In genomic region chr22:32409977-32410376, GRCh38 we compare ENCODE assay signal across 10 cellular contexts. TPM values are rescaled to one million over a fixed set of nuclear protein-coding genes. Genes with fewer than 3 reads are reported as not detected.
DNase-seq lines count a peak whose midpoint lies in the region; ATAC-seq and TF ChIP-seq lines count a peak whose summit lies in the region.
"Had no signal": no experiment of that assay in that cellular context is flagged by ENCODE, and none has a peak within 500 bp of the region (broad histone marks: within the 10 kb centered on the region; RNA-seq: fewer than 3 reads in every experiment).

No MANE protein-coding gene starts in this region.

- H3K27ac ChIP-seq in duodenal mucosa (ENCODE audit: low read depth, low read length) (peak overlapping the region; percentile 24), gastroesophageal sphincter (no peak overlapping the region)

- CTCF ChIA-PET in Calu3 (lab: Charles Lee), result interaction anchor here (0.7 kb wide), 1 partner anchor 295 kb away, joined by 3 read pairs; no protein-coding TSS in a partner anchor

- TF ChIP-seq CTCF in Calu3 (IDR thresholded peaks at IDR 0.05; ENCODE audit: unreplicated experiment) (no peak), NB4 (IDR thresholded peaks at IDR 0.05; ENCODE audit: low read depth, low read length) (no peak), osteocyte (IDR thresholded peaks at IDR 0.05) (no peak), gastroesophageal sphincter (IDR thresholded peaks at IDR 0.05) (no peak)

- whole genome bisulfite sequencing in gastroesophageal sphincter (ENCODE audit: low coverage in 1 of 2), 2 donors, result 89 to 98% methylated on average over 4 to 6 of the region's 9 CpGs

- TF ChIP-seq EP300 in gastroesophageal sphincter (IDR thresholded peaks at IDR 0.05), result no peak

- peak overlapping the region; percentile 12 to 93 for H3K9ac ChIP-seq in duodenal mucosa (ENCODE audit: low read depth in 1 of 2, low read length in 2 of 2)

- H3K9me3 Mint-ChIP-seq in Calu3 (ENCODE audit: low read depth, unreplicated experiment), result no peaks in the 10 kb centered on the region
- no peaks in the 10 kb centered on the region for H3K9me3 Mint-ChIP-seq in osteocyte (ENCODE audit: unreplicated experiment)

- H3K27me3 ChIP-seq in duodenal mucosa (ENCODE audit: control insufficient read depth in 1 of 2, insufficient read depth in 2 of 2, low read length in 2 of 2), result no peaks in the 10 kb centered on the region
- H3K27me3 ChIP-seq in gastroesophageal sphincter, result no peaks in the 10 kb centered on the region

- peaks cover under 1% of the 10 kb centered on the region for H3K27me3 Mint-ChIP-seq in Calu3 (ENCODE audit: unreplicated experiment)
- H3K27me3 Mint-ChIP-seq in osteocyte (ENCODE audit: unreplicated experiment), result peaks cover 4% of the 10 kb centered on the region

- H3K4me3 ChIP-seq in NB4 (ENCODE audit: low read depth, low read length) (peak overlapping the region; percentile 97), duodenal mucosa (ENCODE audit: low read depth in 1 of 2, low read length in 2 of 2) (peak overlapping the region; percentile 95 to 99), gastroesophageal sphincter (no peak overlapping the region)

- intact Hi-C loops in Calu3 (cut with micrococcal nuclease; ENCODE audit: unreplicated experiment), result no loop called here

- no peaks in the 10 kb centered on the region for H3K9me3 ChIP-seq in duodenal mucosa (ENCODE audit: control insufficient read depth in 1 of 2, low read length in 2 of 2)
- H3K9me3 ChIP-seq in gastroesophageal sphincter, result no peaks in the 10 kb centered on the region

- peak overlapping the region; percentile 96 for H3K4me3 Mint-ChIP-seq in Calu3 (ENCODE audit: low read depth, unreplicated experiment)
- H3K4me3 Mint-ChIP-seq in osteocyte (ENCODE audit: unreplicated experiment), result peak overlapping the region; percentile 98

- H3K4me1 ChIP-seq in duodenal mucosa (ENCODE audit: control insufficient read depth in 1 of 2, insufficient read depth in 2 of 2, low read length in 2 of 2), result peaks cover 33 to 36% of the 10 kb centered on the region in 2 donors
- peaks cover 6 to 38% (median 8%) of the 10 kb centered on the region in 3 donors for H3K4me1 ChIP-seq in gastroesophageal sphincter

- DNase-seq in Calu3 (no peak), NB4 (ENCODE audit: low read depth) (no peak), osteocyte (ENCODE audit: extremely low spot score, unreplicated experiment) (no peak), NCI-H748 (lab: John Stamatoyannopoulos, UW; ENCODE audit: unreplicated experiment) (no peak)
- DNase-seq: NCI-H187; stimulated activated CD4-positive, alpha-beta T cell treated with anti-CD3 and anti-CD28 coated beads, Interleukin-2, amount 100 ng/mL, for 24 hours had no signal

- TF ChIP-seq POLR2A in NB4 (IDR thresholded peaks at IDR 0.05; ENCODE audit: extremely low read depth, insufficient read length) (no peak), gastroesophageal sphincter (IDR thresholded peaks at IDR 0.05) (no peak)

- peaks cover 13% of the 10 kb centered on the region for H3K4me1 Mint-ChIP-seq in Calu3 (ENCODE audit: low read depth, unreplicated experiment)
- H3K4me1 Mint-ChIP-seq in osteocyte (ENCODE audit: unreplicated experiment), result peaks cover 24% of the 10 kb centered on the region

- H3K36me3 Mint-ChIP-seq in Calu3 (ENCODE audit: insufficient read depth, unreplicated experiment) (peaks cover 35% of the 10 kb centered on the region), osteocyte (ENCODE audit: unreplicated experiment) (peaks cover 30% of the 10 kb centered on the region)

- ATAC-seq in GM19455 (IDR thresholded peaks at IDR 0.05; ENCODE audit: unreplicated experiment) (no peak), gastroesophageal sphincter (no peak)

- H3K27ac Mint-ChIP-seq in Calu3 (ENCODE audit: unreplicated experiment) (no peak overlapping the region), osteocyte (ENCODE audit: unreplicated experiment) (no peak overlapping the region)

- no TSS peak for BruUV-seq in Calu3 (replicated peaks; lab: Mats Ljungman, UMichigan)

- H3K36me3 ChIP-seq in duodenal mucosa (ENCODE audit: control insufficient read depth in 1 of 2, insufficient read depth in 2 of 2, low read length in 2 of 2), result peaks cover 26 to 36% of the 10 kb centered on the region in 2 donors
- H3K36me3 ChIP-seq in gastroesophageal sphincter, result peaks cover 0 to 39% of the 10 kb centered on the region in 2 donors

RNA-seq across cellular contexts. Expression of gene RTCB, which starts 2.1 kb away (rescaled TPM):
- total RNA-seq in Calu3 (2022) (101 and 108 TPM in 2 replicates), osteocyte (76.2 and 78.2 TPM in 2 replicates), gastroesophageal sphincter (10 to 100 TPM; 66.9 to 83.4 (median 68.9) TPM)

RNA-seq across cellular contexts. Expression of gene RFPL3, which starts 52.3 kb away (rescaled TPM):
- not detected in 2 replicates for total RNA-seq in Calu3 (2022)
- total RNA-seq in osteocyte, result not detected in 2 replicates
- not detected for total RNA-seq in gastroesophageal sphincter
- total RNA-seq: temporal lobe had no signal

RNA-seq across cellular contexts. Expression of gene BPIFC, which starts 54.3 kb away (rescaled TPM):
- total RNA-seq in Calu3 (2022) (not detected in 2 replicates), osteocyte (not detected in 2 replicates), gastroesophageal sphincter (not detected)
- total RNA-seq: temporal lobe had no signal

Comparison
In these comparisons a context has a peak if more than half of its experiments do, and no peak if none do; other contexts are left out.
1. H3K4me3 ChIP-seq: peak in NB4 (single experiment) and duodenal mucosa (2 of 2); none in gastroesophageal sphincter (0 of 2).